Comparison of ENCODE assay signal across 9 cellular contexts in the genomic region with DNA sequence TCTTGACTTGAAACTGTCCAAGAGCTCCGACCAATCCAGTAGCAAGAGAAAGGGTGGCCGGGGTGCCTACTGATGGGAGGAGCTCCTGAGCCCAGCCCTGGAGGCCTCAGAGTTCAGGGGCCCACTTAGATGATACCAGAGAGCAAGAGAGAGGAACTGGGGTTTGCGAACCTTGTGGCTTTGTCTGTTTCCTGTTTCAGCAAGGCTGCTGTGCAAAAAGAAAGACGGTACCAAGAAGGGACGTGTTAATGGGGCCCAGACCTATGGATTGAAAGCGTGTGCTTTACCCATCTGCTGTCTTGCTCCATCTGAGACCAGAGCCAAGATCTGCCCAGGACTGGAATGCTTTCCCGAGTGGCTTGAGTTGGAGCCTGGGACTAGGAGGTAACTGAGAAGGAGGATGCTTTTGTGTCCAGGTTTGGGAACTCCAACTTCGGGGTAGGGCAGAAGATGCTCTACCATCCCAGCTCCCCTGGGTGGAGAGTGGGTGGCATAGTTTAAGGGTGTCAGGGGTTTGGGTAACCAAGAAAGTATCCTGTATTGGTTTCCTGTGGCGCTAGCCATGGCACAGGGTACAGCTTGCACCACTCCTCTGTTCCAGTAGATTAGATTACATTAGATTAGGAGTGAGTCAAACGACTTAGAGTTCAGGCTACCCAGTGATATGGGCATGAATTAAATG. TPM values are rescaled to one million over a fixed set of nuclear protein-coding genes. Genes with fewer than 3 reads are reported as not detected.
DNase-seq lines count a peak whose midpoint lies in the region; ATAC-seq and TF ChIP-seq lines count a peak whose summit lies in the region.
"Had no signal": no experiment of that assay in that cellular context is flagged by ENCODE, and none has a peak within 500 bp of the region (broad histone marks: within the 10 kb centered on the region; RNA-seq: fewer than 3 reads in every experiment).

A gene with protein sequence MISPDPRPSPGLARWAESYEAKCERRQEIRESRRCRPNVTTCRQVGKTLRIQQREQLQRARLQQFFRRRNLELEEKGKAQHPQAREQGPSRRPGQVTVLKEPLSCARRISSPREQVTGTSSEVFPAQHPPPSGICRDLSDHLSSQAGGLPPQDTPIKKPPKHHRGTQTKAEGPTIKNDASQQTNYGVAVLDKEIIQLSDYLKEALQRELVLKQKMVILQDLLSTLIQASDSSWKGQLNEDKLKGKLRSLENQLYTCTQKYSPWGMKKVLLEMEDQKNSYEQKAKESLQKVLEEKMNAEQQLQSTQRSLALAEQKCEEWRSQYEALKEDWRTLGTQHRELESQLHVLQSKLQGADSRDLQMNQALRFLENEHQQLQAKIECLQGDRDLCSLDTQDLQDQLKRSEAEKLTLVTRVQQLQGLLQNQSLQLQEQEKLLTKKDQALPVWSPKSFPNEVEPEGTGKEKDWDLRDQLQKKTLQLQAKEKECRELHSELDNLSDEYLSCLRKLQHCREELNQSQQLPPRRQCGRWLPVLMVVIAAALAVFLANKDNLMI (plus strand): TSS at position 128 of the 682 bp plus-strand sequence. CDS start 3,987 bp downstream, outside the sequence.

- 77% methylated on average over 10 of the region's 10 CpGs for WGBS in heart right ventricle, 2 donors

- intact Hi-C loops in CD14-positive monocyte (cut with micrococcal nuclease) = no loop called here
- intact Hi-C loops in heart right ventricle (cut with DNase I) = no loop called here

- H3K27me3 ChIP-seq in HL-60 (ENCODE audit: insufficient read depth, poor library complexity, severe bottlenecking) (no peaks in the 10 kb centered on the region), heart right ventricle (no peaks in the 10 kb centered on the region)

- H3K36me3 Mint-ChIP-seq in CD14-positive monocyte = peaks cover 33 to 34% of the 10 kb centered on the region in 2 donors

- peaks cover 0 to 22% (median 0%) of the 10 kb centered on the region in 9 donors for H3K36me3 ChIP-seq in heart right ventricle

- no peak for TF ChIP-seq CTCF in CD14-positive monocyte (IDR thresholded peaks at IDR 0.05)
- TF ChIP-seq CTCF in HL-60 (IDR thresholded peaks at IDR 0.05; ENCODE audit: insufficient read depth, low read length) = no peak
- no peak for TF ChIP-seq CTCF in heart right ventricle (IDR thresholded peaks at IDR 0.05)

- peak within 1 kb of the TSS; percentile 89 for H3K27ac ChIP-seq in HL-60 (replicated peaks)
- peak within 1 kb of the TSS in 3 of 10 donors; percentile 31 to 92 (median 58) for H3K27ac ChIP-seq in heart right ventricle
- H3K27ac ChIP-seq: C4-2B had no signal

- DNase-seq in CD14-positive monocyte (ENCODE audit: low spot score) (peak; percentile 84), HL-60 (ENCODE audit: low read depth in 1 of 2, low spot score in 1 of 2) (peak; percentile 58 to 97), heart right ventricle (peak in 1 of 2 donors; percentile 21), putamen (ENCODE audit: low spot score) (no peak), LoVo (ENCODE audit: low spot score) (no peak)
- peak; percentile 79 to 87 for DNase-seq in activated CD4-positive, alpha-beta T cell treated with anti-CD3 and anti-CD28 coated beads, Interleukin-2, amount 50 U/mL, for 48 hours
- DNase-seq in stimulated activated CD8-positive, alpha-beta memory T cell treated with anti-CD3 and anti-CD28 coated beads, Interleukin-7, amount 100 ng/mL, for 4 hours (ENCODE audit: low read depth in 2 of 2) = peak; percentile 58 to 62

- peaks cover 80% of the 10 kb centered on the region for H3K4me1 Mint-ChIP-seq in CD14-positive monocyte

- H3K9me3 ChIP-seq in heart right ventricle = no peaks in the 10 kb centered on the region

- ATAC-seq in GM19467 (IDR thresholded peaks at IDR 0.05; ENCODE audit: unreplicated experiment) = peak; percentile 77
- peak; percentile 36 to 70 (median 60) for ATAC-seq in heart right ventricle

- peak within 1 kb of the TSS; percentile 40 for H3K4me3 ChIP-seq in HL-60 (replicated peaks; ENCODE audit: insufficient read depth, low read length)
- peak within 1 kb of the TSS in 4 of 10 donors; percentile 5 to 55 (median 14) for H3K4me3 ChIP-seq in heart right ventricle

- H3K4me1 ChIP-seq in heart right ventricle = peaks cover 0 to 63% (median 0%) of the 10 kb centered on the region in 9 donors

- H3K27me3 Mint-ChIP-seq in CD14-positive monocyte (ENCODE audit: low read depth in 3 of 3) = peaks cover 0 to 3% (median 0%) of the 10 kb centered on the region in 3 donors

- H3K4me3 Mint-ChIP-seq in CD14-positive monocyte = peak within 1 kb of the TSS; percentile 93 to 98

- peak within 1 kb of the TSS; percentile 95 to 98 (median 98) for H3K27ac Mint-ChIP-seq in CD14-positive monocyte

- H3K9me3 Mint-ChIP-seq in CD14-positive monocyte = no peaks in the 10 kb centered on the region

RNA-seq across cellular contexts. Expression of the gene that starts here (rescaled TPM):
- polyA plus RNA-seq in CD14-positive monocyte (100 to 1,000 TPM in 1 of 2 donors, 10 to 100 TPM in 1; 89.3 to 111 TPM), heart right ventricle (under 1 TPM; 0.58 to 0.59 TPM)
- total RNA-seq in heart right ventricle = 1 to 10 TPM in 4 of 10 donors, under 1 TPM in 6; 0.45 to 8.0 (median 0.85) TPM

Comparison
In these comparisons a context has a peak if more than half of its experiments do, and no peak if none do; other contexts are left out.
1. RNA of the gene that starts here (polyA plus RNA-seq): 89.3 to 111 TPM in CD14-positive monocyte; 0.58 to 0.59 TPM in heart right ventricle; every median in the first group is over 10 times any median in the second.
2. DNase-seq: peak in CD14-positive monocyte (single experiment), HL-60 (2 of 2), activated CD4-positive, alpha-beta T cell treated with anti-CD3 and anti-CD28 coated beads, Interleukin-2, amount 50 U/mL, for 48 hours (2 of 2) and stimulated activated CD8-positive, alpha-beta memory T cell treated with anti-CD3 and anti-CD28 coated beads, Interleukin-7, amount 100 ng/mL, for 4 hours (2 of 2); none in putamen (single experiment) and LoVo (single experiment).